In the genomic region with DNA sequence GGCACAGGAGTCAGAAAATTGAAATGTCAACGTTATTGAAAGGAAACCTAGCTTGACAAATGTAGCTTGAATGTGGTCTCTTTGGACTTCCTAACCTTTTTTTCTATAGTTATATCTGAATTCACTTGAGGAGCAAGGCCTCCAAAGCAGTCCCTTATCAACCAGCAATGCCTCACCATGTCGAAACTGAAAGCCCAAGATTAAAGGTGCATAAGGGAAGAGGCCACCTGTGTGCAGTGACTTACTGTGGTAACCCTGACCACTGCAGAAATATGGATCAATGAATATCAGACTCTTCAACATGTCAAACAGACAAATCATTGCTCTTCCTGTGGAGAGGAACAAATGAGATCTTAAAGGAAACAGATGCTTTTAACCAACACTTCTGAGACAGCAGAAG, we compare ENCODE assay signal across 24 cellular contexts.
A peak's percentile ranks its signal among the peaks of the same experiment; 100 is the strongest.
DNase-seq lines count a peak whose midpoint lies in the region; ATAC-seq, FAIRE-seq and TF ChIP-seq lines count a peak whose summit lies in the region.
"Had no signal": no experiment of that assay in that cellular context is flagged by ENCODE, and none has a peak within 500 bp of the region (broad histone marks: within the 10 kb centered on the region; RNA-seq: fewer than 3 reads in every experiment).

No MANE protein-coding gene starts in this region.

- H3K27me3 Mint-ChIP-seq in activated naive CD8-positive, alpha-beta T cell treated with anti-CD3 and anti-CD28 coated beads, Interleukin-2, amount 50 U/mL, for 24 hours = no peaks in the 10 kb centered on the region
- H3K27me3 Mint-ChIP-seq: B cell; CD4-positive, alpha-beta T cell; CD8-positive, alpha-beta memory T cell had no signal

- H3K27ac Mint-ChIP-seq in activated naive CD8-positive, alpha-beta T cell treated with anti-CD3 and anti-CD28 coated beads, Interleukin-2, amount 50 U/mL, for 24 hours = no peak overlapping the region
- H3K27ac Mint-ChIP-seq: B cell; CD4-positive, alpha-beta T cell; CD8-positive, alpha-beta memory T cell had no signal

- no peaks in the 10 kb centered on the region for H3K36me3 Mint-ChIP-seq in activated naive CD8-positive, alpha-beta T cell treated with anti-CD3 and anti-CD28 coated beads, Interleukin-2, amount 50 U/mL, for 24 hours (ENCODE audit: low read depth)
- H3K36me3 Mint-ChIP-seq: CD8-positive, alpha-beta memory T cell had no signal

- peak; percentile 71 for DNase-seq in MM.1S
- DNase-seq in GM12878 (ENCODE audit: low read depth, low spot score) = no peak
- DNase-seq in activated naive CD8-positive, alpha-beta T cell treated with anti-CD3 and anti-CD28 coated beads, Interleukin-2, amount 50 U/mL, for 24 hours = no peak
- DNase-seq: AML-193; CD4-positive, alpha-beta T cell; CD8-positive, alpha-beta memory T cell; COR-L47; DMS 273 treated with DMSO at 0.1 percent for 48 hours; DMS153; DMS53; DMS79; DND-41; EL; GDM1 had no signal

- BruUV-seq in GM12878 (replicated peaks; lab: Mats Ljungman, UMichigan) = no TSS peak

- H3K27me3 ChIP-seq in MM.1S (replicated peaks; ENCODE audit: insufficient read depth, low read length) (no peaks in the 10 kb centered on the region), GM12878 (replicated peaks in 1 of 2; ENCODE audit: control insufficient read depth in 2 of 2, insufficient read depth in 2 of 2, low read length in 1 of 2) (no peaks in the 10 kb centered on the region)
- H3K27me3 ChIP-seq: BLaER1 treated with 17β-estradiol and CSF1 and Interleukin-3, amounts not matched to agents 10 nM and 100 nM had no signal

- H3K9me3 ChIP-seq in MM.1S (replicated peaks; ENCODE audit: insufficient read depth, low read length) (no peaks in the 10 kb centered on the region), GM12878 (replicated peaks; ENCODE audit: control insufficient read depth, insufficient read depth, low read length) (no peaks in the 10 kb centered on the region)
- H3K9me3 ChIP-seq: A549; BLaER1 treated with 17β-estradiol and CSF1 and Interleukin-3, amounts not matched to agents 10 nM and 100 nM had no signal

- in situ Hi-C loops in GM12878 (cut with MboI) = no loop called here

- ATAC-seq in GM18511 (IDR thresholded peaks at IDR 0.05; ENCODE audit: unreplicated experiment) = peak; percentile 49
- peak; percentile 52 for ATAC-seq in HG02938 (IDR thresholded peaks at IDR 0.05; ENCODE audit: unreplicated experiment)
- peak; percentile 43; the same call in 1 of the 3 replicates for ATAC-seq in GM12878
- no peak for ATAC-seq in activated naive CD8-positive, alpha-beta T cell treated with anti-CD3 and anti-CD28 coated beads, Interleukin-2, amount 50 U/mL, for 24 hours
- no peak for ATAC-seq in GM21447 (IDR thresholded peaks at IDR 0.05; ENCODE audit: unreplicated experiment)
- ATAC-seq in GM21381 (IDR thresholded peaks at IDR 0.05; ENCODE audit: unreplicated experiment) = no peak
- ATAC-seq: A549 had no signal

- no peak for TF ChIP-seq CTCF in MM.1S (IDR thresholded peaks at IDR 0.05; ENCODE audit: low read length)
- TF ChIP-seq CTCF in GM12878 (IDR thresholded peaks at IDR 0.05 in 2 of 3, conservative IDR thresholded peaks at IDR 0.05 in 1 of 3; ENCODE audit: control insufficient read depth in 2 of 3, extremely low read depth in 1 of 3, insufficient read depth in 1 of 3, low read depth in 3 of 3, low read length in 3 of 3) = no peak

- no peak overlapping the region for H3K4me3 Mint-ChIP-seq in activated naive CD8-positive, alpha-beta T cell treated with anti-CD3 and anti-CD28 coated beads, Interleukin-2, amount 50 U/mL, for 24 hours
- H3K4me3 Mint-ChIP-seq: B cell; CD4-positive, alpha-beta T cell; CD8-positive, alpha-beta memory T cell had no signal

- intact Hi-C loops in GM12878 (cut with micrococcal nuclease; ENCODE audit: unreplicated experiment) = no loop called here

- POLR2A ChIA-PET in GM12878 (lab: Charles Lee) = no interaction called here

- no peaks in the 10 kb centered on the region for H3K4me1 Mint-ChIP-seq in activated naive CD8-positive, alpha-beta T cell treated with anti-CD3 and anti-CD28 coated beads, Interleukin-2, amount 50 U/mL, for 24 hours
- H3K4me1 Mint-ChIP-seq: B cell; CD8-positive, alpha-beta memory T cell had no signal

- H4K20me1 ChIP-seq in MM.1S (ENCODE audit: insufficient read depth, low read length) = no peaks in the 10 kb centered on the region
- H4K20me1 ChIP-seq in GM12878 (ENCODE audit: control insufficient read depth, insufficient read depth) = no peaks in the 10 kb centered on the region
- H4K20me1 ChIP-seq: BLaER1 treated with 17β-estradiol and CSF1 and Interleukin-3, amounts not matched to agents 10 nM and 100 nM had no signal

- no peaks in the 10 kb centered on the region for H3K9me2 ChIP-seq in MM.1S (replicated peaks; ENCODE audit: insufficient read depth, low read length)

- WGBS in GM12878 (ENCODE audit: insufficient coverage, insufficient replicate concordance, low lambda C conversion rate, missing lambda C conversion rate) = 0% methylated on average over 2 of the region's 2 CpGs

- H3K36me3 ChIP-seq in MM.1S (replicated peaks; ENCODE audit: insufficient read depth, low read length) (no peaks in the 10 kb centered on the region), GM12878 (ENCODE audit: control insufficient read depth in 2 of 2, insufficient read depth in 2 of 2, low read length in 1 of 2) (no peaks in the 10 kb centered on the region)
- H3K36me3 ChIP-seq: BLaER1 treated with 17β-estradiol and CSF1 and Interleukin-3, amounts not matched to agents 10 nM and 100 nM had no signal

- TF ChIP-seq RAD21 in GM12878 (IDR thresholded peaks at IDR 0.05; ENCODE audit: insufficient read depth, low read depth, low read length) = no peak

- H3K4me1 ChIP-seq in MM.1S (ENCODE audit: low read length) (peaks cover 13% of the 10 kb centered on the region), GM12878 (ENCODE audit: control insufficient read depth, insufficient read depth, low read length) (no peaks in the 10 kb centered on the region)
- H3K4me1 ChIP-seq: A549; BLaER1 treated with 17β-estradiol and CSF1 and Interleukin-3, amounts not matched to agents 10 nM and 100 nM had no signal

- no peak for TF ChIP-seq POLR2A in GM12878 (IDR thresholded peaks at IDR 0.05; ENCODE audit: low read depth, low read length)

- H3K4me2 ChIP-seq in MM.1S (ENCODE audit: low read depth, low read length) = peak overlapping the region; percentile 10; the same call in 1 of the 2 replicates
- H3K4me2 ChIP-seq in GM12878 (ENCODE audit: control insufficient read depth, insufficient read depth) = no peak overlapping the region
- H3K4me2 ChIP-seq: A549; BLaER1 treated with 17β-estradiol and CSF1 and Interleukin-3, amounts not matched to agents 10 nM and 100 nM had no signal

- peaks cover 6% of the 10 kb centered on the region for H3K9me3 Mint-ChIP-seq in activated naive CD8-positive, alpha-beta T cell treated with anti-CD3 and anti-CD28 coated beads, Interleukin-2, amount 50 U/mL, for 24 hours

- no peak overlapping the region for H3K9ac ChIP-seq in MM.1S (ENCODE audit: low read length)
- no peak overlapping the region for H3K9ac ChIP-seq in GM12878 (ENCODE audit: control insufficient read depth, insufficient read depth, low read length)
- H3K9ac ChIP-seq: BLaER1 treated with 17β-estradiol and CSF1 and Interleukin-3, amounts not matched to agents 10 nM and 100 nM had no signal

- CTCF ChIA-PET in GM12878 (lab: Yijun Ruan, JAX) = no interaction called here

- no peak overlapping the region; the same call in 1 of the 2 replicates for H2AFZ ChIP-seq in MM.1S (ENCODE audit: low read length)
- no peak overlapping the region for H2AFZ ChIP-seq in GM12878 (ENCODE audit: control insufficient read depth, low read depth, low read length)

- FAIRE-seq in GM12878 (lab: Jason Lieb, UNC) = no peak
- FAIRE-seq: A549, GM12891 had no signal

- no peaks in the 10 kb centered on the region for H3K79me2 ChIP-seq in MM.1S (ENCODE audit: low read length)
- H3K79me2 ChIP-seq in GM12878 (ENCODE audit: control insufficient read depth, insufficient read depth, low read length) = no peaks in the 10 kb centered on the region

- H3K27ac ChIP-seq in MM.1S (ENCODE audit: low read length) (no peak overlapping the region), GM12878 (ENCODE audit: control insufficient read depth, insufficient read depth) (no peak overlapping the region)
- H3K27ac ChIP-seq: 22Rv1; A549; BLaER1 treated with 17β-estradiol and CSF1 and Interleukin-3, amounts not matched to agents 10 nM and 100 nM; C4-2B had no signal

- H3F3A ChIP-seq in MM.1S (ENCODE audit: insufficient read depth, low read length) = no peaks in the 10 kb centered on the region

- H3K4me3 ChIP-seq in MM.1S (ENCODE audit: low read length) = no peak overlapping the region
- H3K4me3 ChIP-seq in GM12878 = no peak overlapping the region
- H3K4me3 ChIP-seq: A549; BLaER1 treated with 17β-estradiol and CSF1 and Interleukin-3, amounts not matched to agents 10 nM and 100 nM had no signal

- RAD21 ChIA-PET in GM12878 (lab: Charles Lee; ENCODE audit: unreplicated experiment) = no interaction called here

- SMC1A ChIA-PET in GM12878 (lab: Charles Lee; ENCODE audit: uncharacterized antibody, unreplicated experiment) = interaction anchor here (1.0 kb wide), 1 partner anchor 13 kb away, joined by 3 read pairs; no protein-coding TSS in a partner anchor

- TF ChIP-seq EP300 in GM12878 (IDR thresholded peaks at IDR 0.05; ENCODE audit: borderline replicate concordance in 1 of 2, control insufficient read depth in 1 of 2, low read depth in 2 of 2, low read length in 2 of 2) = no peak

TF ChIP-seq in GM12878, 131 proteins besides CTCF, POLR2A, EP300 and RAD21:
- TF ChIP-seq TAF1 (IDR thresholded peaks at IDR 0.05; ENCODE audit: borderline replicate concordance, low read depth, low read length) = no peak
- TF ChIP-seq MEF2B (IDR thresholded peaks at IDR 0.05; ENCODE audit: partially characterized antibody, poor library complexity, severe bottlenecking) = no peak
- no peak for TF ChIP-seq PAX5 (IDR thresholded peaks at IDR 0.05; ENCODE audit: borderline replicate concordance, low read depth, low read length)
- TF ChIP-seq NFXL1 (IDR thresholded peaks at IDR 0.05; ENCODE audit: borderline replicate concordance) = no peak
TF ChIP-seq in GM12878: peak in this region for 0.

Comparison
In these comparisons a context has a peak if more than half of its experiments do, and no peak if none do; other contexts are left out.
1. ATAC-seq: peak in GM18511 (single experiment), HG02938 (single experiment) and GM12878 (single experiment); none in activated naive CD8-positive, alpha-beta T cell treated with anti-CD3 and anti-CD28 coated beads, Interleukin-2, amount 50 U/mL, for 24 hours (single experiment), GM21447 (single experiment) and GM21381 (single experiment).